22 cellular contexts compared by ENCODE assay signal in the genomic region with DNA sequence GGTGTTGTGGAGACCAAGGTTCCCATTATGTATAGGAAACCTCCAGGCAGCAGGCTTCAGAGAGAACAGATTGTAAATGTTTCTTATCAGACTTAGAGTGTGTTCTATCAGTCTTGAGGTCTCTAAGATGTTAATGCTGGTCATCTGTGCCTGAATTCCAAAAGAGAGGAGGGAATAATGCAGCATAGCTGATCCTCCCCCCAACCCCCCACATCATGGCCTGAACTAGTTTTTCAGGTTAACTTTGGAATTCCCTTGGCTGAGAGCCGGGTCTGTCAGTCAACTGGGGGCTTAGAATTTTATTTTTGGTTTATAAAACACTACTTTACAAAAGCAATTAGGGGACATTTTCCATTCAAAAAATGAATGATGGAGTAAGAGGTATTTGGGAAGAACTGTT.
"Had no signal": no experiment of that assay in that cellular context is flagged by ENCODE, and none has a peak within 500 bp of the region (broad histone marks: within the 10 kb centered on the region; RNA-seq: fewer than 3 reads in every experiment).

No MANE protein-coding gene starts in this region.

- H3K36me3 ChIP-seq: left ventricle myocardium inferior, lower lobe of right lung, pancreas, prostate gland, right atrium auricular region, stomach, thyroid gland, upper lobe of left lung had no signal

- H3K27ac ChIP-seq: dorsolateral prefrontal cortex, left ventricle myocardium inferior, lower lobe of right lung, pancreas, prostate gland, right atrium auricular region, stomach, thyroid gland, upper lobe of left lung had no signal

- ATAC-seq: left cardiac atrium; lower lobe of right lung; naive thymus-derived CD8-positive, alpha-beta T cell; sciatic nerve had no signal

- H3K4me3 ChIP-seq: dorsolateral prefrontal cortex, left ventricle myocardium inferior, lower lobe of right lung, pancreas, prostate gland, right atrium auricular region, smooth muscle cell, stomach, thyroid gland, upper lobe of left lung had no signal

- H3K9me3 ChIP-seq: lower lobe of right lung, pancreas, prostate gland, right atrium auricular region, thyroid gland, upper lobe of left lung had no signal

- H3K4me1 ChIP-seq: left ventricle myocardium inferior, lower lobe of right lung, pancreas, prostate gland, right atrium auricular region, stomach, thyroid gland, upper lobe of left lung had no signal

- H3K27me3 ChIP-seq: dorsolateral prefrontal cortex, pancreas, right atrium auricular region, stomach, thyroid gland, upper lobe of left lung had no signal

- H3K4me2 ChIP-seq: smooth muscle cell had no signal

- DNase-seq: central memory CD4-positive, alpha-beta T cell; dorsolateral prefrontal cortex; effector CD4-positive, alpha-beta T cell; left cardiac atrium; left ventricle myocardium inferior; lower lobe of right lung; naive thymus-derived CD8-positive, alpha-beta T cell; nephron progenitor cell; occipital lobe; stimulated activated CD4-positive, alpha-beta T cell treated with anti-CD3 and anti-CD28 coated beads, Interleukin-12 subunit alpha, Interleukin-12 subunit beta, amount 100 ng/mL, for 4 hours; stimulated activated CD4-positive, alpha-beta T cell treated with anti-CD3 and anti-CD28 coated beads, Interleukin-1b, Interleukin-23, amount 100 ng/mL, for 48 hours; stimulated activated CD4-positive, alpha-beta T cell treated with anti-CD3 and anti-CD28 coated beads, Interleukin-4, amount 100 ng/mL, for 1 hour; stimulated activated CD8-positive, alpha-beta memory T cell treated with anti-CD3 and anti-CD28 coated beads, Interleukin-4, amount 100 ng/mL, for 48 hours; stimulated activated naive CD4-positive, alpha-beta T cell; stomach; thyroid gland; upper lobe of left lung had no signal
